In genomic region chr12:26088999-26089398, GRCh38 we compare ENCODE assay signal across 10 cellular contexts.
DNase-seq lines count a peak whose midpoint lies in the region; ATAC-seq, FAIRE-seq and TF ChIP-seq lines count a peak whose summit lies in the region.
"Had no signal": no experiment of that assay in that cellular context is flagged by ENCODE, and none has a peak within 500 bp of the region (broad histone marks: within the 10 kb centered on the region; RNA-seq: fewer than 3 reads in every experiment).

No MANE protein-coding gene starts in this region.

- DNase-seq in kidney tubule cell (ENCODE audit: low spot score) (peak; percentile 76), H54 (ENCODE audit: insufficient read length, low spot score) (no peak), NCI-H524 (lab: John Stamatoyannopoulos, UW) (no peak), NCI-H1092 treated with DMSO at 0.1 percent for 48 hours (lab: John Stamatoyannopoulos, UW) (no peak), HuH-7 (ENCODE audit: low spot score) (no peak)
- DNase-seq: activated T-cell treated with anti-CD3 and anti-CD28 coated beads, Interleukin-2, amount 50 U/mL, for 48 hours had no signal

- FAIRE-seq in H54 (lab: Jason Lieb, UNC): no peak
- FAIRE-seq: endometrium had no signal

- no peak for TF ChIP-seq POLR2A in H54 (IDR thresholded peaks at IDR 0.05; ENCODE audit: low read depth, low read length)

- peak; percentile 98 for ATAC-seq in GM18870 (IDR thresholded peaks at IDR 0.05; ENCODE audit: unreplicated experiment)
- ATAC-seq in GM21717 (IDR thresholded peaks at IDR 0.05; ENCODE audit: unreplicated experiment): peak; percentile 99
- ATAC-seq in HG03457 (IDR thresholded peaks at IDR 0.05; ENCODE audit: unreplicated experiment): peak; percentile 88
